Comparison of ENCODE assay signal across 8 cellular contexts in the genomic region with DNA sequence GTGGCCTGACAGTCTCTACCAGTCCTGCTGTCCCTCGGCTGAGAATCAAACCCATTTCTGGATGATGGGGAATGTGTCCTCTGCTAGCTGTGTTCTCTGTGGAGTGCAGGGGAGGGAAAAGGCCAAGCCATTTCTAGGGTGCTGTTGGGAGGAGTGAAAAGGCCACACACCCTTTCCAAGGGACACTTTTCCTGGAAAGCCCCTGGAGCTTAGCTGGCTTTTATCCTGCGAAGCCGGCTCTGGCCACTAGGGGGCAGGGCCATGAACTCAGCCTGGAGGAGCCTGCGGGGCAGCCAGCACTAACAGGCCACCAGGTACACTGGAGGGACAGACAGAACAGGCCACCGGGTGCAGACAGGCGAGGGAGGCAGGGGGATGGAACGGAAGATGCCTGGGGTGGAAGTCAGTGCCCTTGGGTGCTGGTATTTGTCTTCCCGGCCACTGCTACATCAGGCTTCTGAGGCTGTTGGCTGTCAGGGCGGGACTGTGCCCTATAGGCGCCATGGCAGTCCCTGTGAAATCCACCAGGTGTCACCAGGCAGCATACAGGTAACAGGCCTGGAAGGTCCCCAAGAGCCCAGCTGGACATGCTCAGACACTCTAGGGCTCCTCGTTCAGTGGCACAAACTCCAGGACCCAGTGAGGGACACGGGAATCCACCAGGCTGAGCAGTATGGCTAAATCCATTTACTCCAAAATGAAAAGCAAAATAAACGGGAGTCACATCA. TPM values are rescaled to one million over a fixed set of nuclear protein-coding genes. Genes with fewer than 3 reads are reported as not detected.
DNase-seq lines count a peak whose midpoint lies in the region; ATAC-seq and TF ChIP-seq lines count a peak whose summit lies in the region.
"Not testable (repeated sequence)": the region's sequence is repeated elsewhere in the genome, so short reads cannot be mapped to it uniquely, and the experiment has no call there.

No MANE protein-coding gene starts in this region.

- H3K4me3 ChIP-seq in endodermal cell (ENCODE audit: low read length); lung; transverse colon: not testable (repeated sequence)

- H3K4me1 Mint-ChIP-seq in activated T-helper 17 cell treated with anti-CD3 and anti-CD28 coated beads, Interleukin-2, amount 50 U/mL, for 72 hours; endodermal cell: not testable (repeated sequence)

- not testable (repeated sequence) for H3K9me3 Mint-ChIP-seq in activated T-helper 17 cell treated with anti-CD3 and anti-CD28 coated beads, Interleukin-2, amount 50 U/mL, for 72 hours; endodermal cell

- not testable (repeated sequence) for H3K27me3 Mint-ChIP-seq in activated T-helper 17 cell treated with anti-CD3 and anti-CD28 coated beads, Interleukin-2, amount 50 U/mL, for 72 hours; endodermal cell (ENCODE audit: insufficient read depth)

- not testable (repeated sequence) for H3K36me3 Mint-ChIP-seq in activated T-helper 17 cell treated with anti-CD3 and anti-CD28 coated beads, Interleukin-2, amount 50 U/mL, for 72 hours (ENCODE audit: low read depth); endodermal cell (ENCODE audit: low read depth)

- intact Hi-C loops in transverse colon (cut with DNase I; ENCODE audit: low total_unique reads) = not testable (repeated sequence)

- not testable (repeated sequence) for H3K9me3 ChIP-seq in endodermal cell (ENCODE audit: control insufficient read depth, low read length); lung (ENCODE audit: control insufficient read depth in 2 of 2, insufficient read depth in 1 of 2, low read length in 1 of 2); transverse colon

- not testable (repeated sequence) for TF ChIP-seq EP300 in transverse colon (IDR thresholded peaks at IDR 0.05; ENCODE audit: low read depth)

- H3K27me3 ChIP-seq in endodermal cell (ENCODE audit: control insufficient read depth, insufficient read depth, low read length, poor library complexity, severe bottlenecking); lung (ENCODE audit: control insufficient read depth, insufficient read depth); transverse colon: not testable (repeated sequence)

- WGBS in endodermal cell (ENCODE audit: insufficient coverage in 1 of 2, insufficient read length in 1 of 2), 2 experiments = 29% methylated on average over 4 of the region's 13 CpGs; no CpG with 5 or more reads in 1 of the 2 experiments
- WGBS in lung, 2 donors = 28 to 43% methylated on average over 5 to 7 of the region's 13 CpGs
- WGBS in transverse colon (ENCODE audit: low coverage in 1 of 2), 2 donors = 31% methylated on average over 5 of the region's 13 CpGs; no CpG with 5 or more reads in 1 of the 2 donors

- in situ Hi-C loops in transverse colon (cut with MboI; ENCODE audit: low pct_ligation_motif_present in 1 of 4, low pct_unique_long_range_greater_than_20kb in 1 of 4, low sequenced_read_pairs in 3 of 4) = loop anchor here in 1 of 4 donors (25.0 kb wide), 1 partner anchor 1246 kb away; no protein-coding TSS in a partner anchor

- ATAC-seq in HG02852 (IDR thresholded peaks at IDR 0.05; ENCODE audit: unreplicated experiment) (peak; percentile 48), lung (ENCODE audit: insufficient read depth, low FRiP score) (peak; percentile 77)
- ATAC-seq in activated T-helper 17 cell treated with anti-CD3 and anti-CD28 coated beads, Interleukin-2, amount 50 U/mL, for 72 hours (replicated peaks) = peak; percentile 98

- H3K27ac ChIP-seq in VCaP; endodermal cell (ENCODE audit: low read depth, low read length); lung (ENCODE audit: low read depth in 1 of 2, low read length in 1 of 2); transverse colon: not testable (repeated sequence)

- H3K36me3 ChIP-seq in endodermal cell (ENCODE audit: control insufficient read depth, insufficient read depth, low read length); lung (ENCODE audit: control insufficient read depth in 2 of 2, insufficient read depth in 2 of 2, low read length in 2 of 2); transverse colon: not testable (repeated sequence)

- TF ChIP-seq POLR2A in transverse colon (IDR thresholded peaks at IDR 0.05) = not testable (repeated sequence)

- not testable (repeated sequence) for H3K4me3 Mint-ChIP-seq in activated T-helper 17 cell treated with anti-CD3 and anti-CD28 coated beads, Interleukin-2, amount 50 U/mL, for 72 hours; endodermal cell

- H3K4me1 ChIP-seq in endodermal cell (ENCODE audit: control insufficient read depth, insufficient read depth, low read length); lung (ENCODE audit: control insufficient read depth in 2 of 2, insufficient read depth in 2 of 2, low read length in 2 of 2); transverse colon: not testable (repeated sequence)

- H3K9ac ChIP-seq in endodermal cell (ENCODE audit: extremely low read depth, low read length, poor library complexity, severe bottlenecking) = not testable (repeated sequence)

- H3K27ac Mint-ChIP-seq in activated T-helper 17 cell treated with anti-CD3 and anti-CD28 coated beads, Interleukin-2, amount 50 U/mL, for 72 hours; endodermal cell: not testable (repeated sequence)

- TF ChIP-seq CTCF in GM12873 (IDR thresholded peaks at IDR 0.05; ENCODE audit: insufficient read depth, low read depth, low read length, missing control alignments) = peak; percentile 32
- TF ChIP-seq CTCF in VCaP (conservative IDR thresholded peaks at IDR 0.05) = peak; percentile 71
- TF ChIP-seq CTCF in endodermal cell (conservative IDR thresholded peaks at IDR 0.05) = peak; percentile 78
- peak; percentile 12 for TF ChIP-seq CTCF in lung (IDR thresholded peaks at IDR 0.05; ENCODE audit: control extremely low read depth, extremely low read depth)
- TF ChIP-seq CTCF in transverse colon (IDR thresholded peaks at IDR 0.05) = peak; percentile 34 to 64 (median 54)

- DNase-seq in endodermal cell = not testable (repeated sequence)
- peak; percentile 57 for DNase-seq in lung (ENCODE audit: low spot score)
- peak; percentile 65 for DNase-seq in stimulated activated CD4-positive, alpha-beta T cell treated with anti-CD3 and anti-CD28 coated beads, Interleukin-15, amount 100 ng/mL, for 24 hours
- peak; percentile 64 for DNase-seq in transverse colon

RNA-seq across cellular contexts. Expression of a gene that starts 16.5 kb away (rescaled TPM):
- total RNA-seq in activated T-helper 17 cell treated with anti-CD3 and anti-CD28 coated beads, Interleukin-2, amount 50 U/mL, for 72 hours = under 1 TPM in 1 of 2 donors, not detected in 1; 0.11 TPM
- total RNA-seq in endodermal cell (under 1 TPM; 0.75 to 0.86 TPM), lung (under 1 TPM in 1 of 2 donors, not detected in 1; 0.14 TPM), transverse colon (not detected)
- polyA plus RNA-seq in endodermal cell (2013, experiment 1 of 2) = 0.14 TPM
- 0.12 TPM for polyA plus RNA-seq in endodermal cell (2013, experiment 2 of 2)
- polyA plus RNA-seq in lung = under 1 TPM in 1 of 2 donors, not detected in 1; 0.03 TPM

Comparison
In these comparisons a context has a peak if more than half of its experiments do, and no peak if none do; other contexts are left out.
1. CTCF ChIP-seq: peak in every context shown above with its lines; median percentile 78 in endodermal cell; 71 in VCaP; 54 in transverse colon; 32 in GM12873; 12 in lung.
2. ATAC-seq: peak in every context shown above with its lines; median percentile 98 in activated T-helper 17 cell treated with anti-CD3 and anti-CD28 coated beads, Interleukin-2, amount 50 U/mL, for 72 hours; 77 in lung; 48 in HG02852.